Comparison of ENCODE assay signal across 8 cellular contexts in genomic region chr16:66651474-66651765, GRCh38. TPM values are rescaled to one million over a fixed set of nuclear protein-coding genes. Genes with fewer than 3 reads are reported as not detected.
DNase-seq lines count a peak whose midpoint lies in the region; ATAC-seq and TF ChIP-seq lines count a peak whose summit lies in the region.

No MANE protein-coding gene starts in this region.

- H3K36me3 ChIP-seq in WERI-Rb-1: no peaks in the 10 kb centered on the region
- H3K36me3 ChIP-seq in iPS-20b (ENCODE audit: insufficient read depth, low read depth, low read length): no peaks in the 10 kb centered on the region

- H3K9me3 Mint-ChIP-seq in activated naive CD8-positive, alpha-beta T cell (ENCODE audit: low read depth): no peaks in the 10 kb centered on the region
- no peaks in the 10 kb centered on the region for H3K9me3 Mint-ChIP-seq in activated naive CD8-positive, alpha-beta T cell treated with anti-CD3 and anti-CD28 coated beads, Interleukin-2, amount 50 U/mL, for 24 hours

- H3K36me3 Mint-ChIP-seq in activated naive CD8-positive, alpha-beta T cell: no peaks in the 10 kb centered on the region
- no peaks in the 10 kb centered on the region for H3K36me3 Mint-ChIP-seq in activated naive CD8-positive, alpha-beta T cell treated with anti-CD3 and anti-CD28 coated beads, Interleukin-2, amount 50 U/mL, for 24 hours (ENCODE audit: low read depth)

- H3K27me3 ChIP-seq in WERI-Rb-1 (ENCODE audit: insufficient read depth, low read depth, severe bottlenecking): no peaks in the 10 kb centered on the region
- no peaks in the 10 kb centered on the region for H3K27me3 ChIP-seq in iPS-20b (ENCODE audit: insufficient read depth, low read length)

- H3K9me3 ChIP-seq in WERI-Rb-1 (ENCODE audit: severe bottlenecking): no peaks in the 10 kb centered on the region
- no peaks in the 10 kb centered on the region for H3K9me3 ChIP-seq in iPS-20b (ENCODE audit: insufficient read depth, low read depth, low read length)

- H3K27ac ChIP-seq in WERI-Rb-1 (no peak overlapping the region), iPS-20b (ENCODE audit: low read length) (peak overlapping the region; percentile 10), temporal lobe (ENCODE audit: low read depth, low read length) (peak overlapping the region; percentile 17)

- no peak for ATAC-seq in activated naive CD8-positive, alpha-beta T cell treated with anti-CD3 and anti-CD28 coated beads, Interleukin-2, amount 50 U/mL, for 24 hours

- H3K4me3 ChIP-seq in WERI-Rb-1 (ENCODE audit: low read depth, low read length): peak overlapping the region; percentile 33; the same call in 1 of the 2 replicates
- H3K4me3 ChIP-seq in iPS-20b (ENCODE audit: low read length): peak overlapping the region; percentile 61

- peaks cover 9% of the 10 kb centered on the region; the same call in 1 of the 2 replicates for H3K4me1 ChIP-seq in iPS-20b (ENCODE audit: insufficient read depth, low read length)

- no peak overlapping the region; the same call in 1 of the 2 replicates for H3K9ac ChIP-seq in iPS-20b (ENCODE audit: low read depth, low read length)

- peaks cover 15% of the 10 kb centered on the region for H3K4me1 Mint-ChIP-seq in activated naive CD8-positive, alpha-beta T cell (ENCODE audit: low read depth)
- H3K4me1 Mint-ChIP-seq in activated naive CD8-positive, alpha-beta T cell treated with anti-CD3 and anti-CD28 coated beads, Interleukin-2, amount 50 U/mL, for 24 hours: peaks cover 8% of the 10 kb centered on the region

- H3K4me3 Mint-ChIP-seq in activated naive CD8-positive, alpha-beta T cell: peak overlapping the region; percentile 81
- H3K4me3 Mint-ChIP-seq in activated naive CD8-positive, alpha-beta T cell treated with anti-CD3 and anti-CD28 coated beads, Interleukin-2, amount 50 U/mL, for 24 hours: no peak overlapping the region

- no peak overlapping the region for H3K27ac Mint-ChIP-seq in activated naive CD8-positive, alpha-beta T cell
- no peak overlapping the region for H3K27ac Mint-ChIP-seq in activated naive CD8-positive, alpha-beta T cell treated with anti-CD3 and anti-CD28 coated beads, Interleukin-2, amount 50 U/mL, for 24 hours

- H3K27me3 Mint-ChIP-seq in activated naive CD8-positive, alpha-beta T cell: no peaks in the 10 kb centered on the region
- peaks cover under 1% of the 10 kb centered on the region for H3K27me3 Mint-ChIP-seq in activated naive CD8-positive, alpha-beta T cell treated with anti-CD3 and anti-CD28 coated beads, Interleukin-2, amount 50 U/mL, for 24 hours

- no peak for TF ChIP-seq CTCF in WERI-Rb-1 (IDR thresholded peaks at IDR 0.05; ENCODE audit: low read depth, low read length)

- DNase-seq in activated naive CD8-positive, alpha-beta T cell treated with anti-CD3 and anti-CD28 coated beads, Interleukin-2, amount 50 U/mL, for 24 hours: no peak
- DNase-seq in WERI-Rb-1 (no peak), dedifferentiated amniotic fluid mesenchymal stem cell (ENCODE audit: extremely low spot score) (no peak), iPS-NIHi11 (ENCODE audit: low spot score) (no peak)
- DNase-seq in stimulated activated CD4-positive, alpha-beta T cell treated with anti-CD3 and anti-CD28 coated beads, Interleukin-4, amount 100 ng/mL, for 4 hours: no peak

RNA-seq across cellular contexts. Expression of gene CMTM4, which starts 45.1 kb away (rescaled TPM):
- 42.5 TPM for total RNA-seq in temporal lobe

RNA-seq across cellular contexts. Expression of gene CMTM3, which starts 46.9 kb away (rescaled TPM):
- 6.1 TPM for total RNA-seq in temporal lobe
